Comparison of ENCODE assay signal across 17 cellular contexts in the genomic region with DNA sequence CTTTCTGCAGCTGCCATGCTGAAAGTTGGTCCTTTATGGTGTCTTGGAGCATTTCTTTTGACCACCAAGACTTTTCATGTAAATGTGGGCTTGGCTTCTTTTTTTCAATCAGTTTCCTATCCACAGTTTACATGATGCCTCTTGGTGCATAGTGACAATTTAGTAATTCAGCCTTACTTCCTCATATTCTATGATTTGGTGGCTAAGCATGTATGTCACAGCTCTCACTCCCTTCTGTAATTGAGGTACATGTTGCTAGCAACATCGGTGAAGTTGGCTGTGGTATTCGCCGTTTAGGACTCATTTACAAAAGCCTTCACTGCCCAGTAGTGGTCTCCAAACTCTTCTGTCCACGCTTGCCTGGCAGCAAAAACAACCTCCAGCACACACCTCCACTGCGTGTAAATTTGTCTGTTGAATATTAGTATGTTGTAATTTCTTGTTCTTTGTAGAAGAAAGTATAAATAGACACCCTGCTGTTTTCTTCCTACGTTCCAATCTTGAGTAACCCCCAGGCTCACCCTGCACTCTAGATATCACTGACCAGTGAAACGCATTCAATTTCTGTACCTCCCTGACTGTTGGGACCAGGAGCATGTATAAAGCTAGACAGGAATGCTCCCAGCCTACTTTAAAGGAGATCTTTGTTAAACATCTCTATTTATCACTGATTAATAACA.
DNase-seq lines count a peak whose midpoint lies in the region; ATAC-seq, FAIRE-seq and TF ChIP-seq lines count a peak whose summit lies in the region.
"Had no signal": no experiment of that assay in that cellular context is flagged by ENCODE, and none has a peak within 500 bp of the region (broad histone marks: within the 10 kb centered on the region; RNA-seq: fewer than 3 reads in every experiment).

No MANE protein-coding gene starts in this region.

- H3K18ac ChIP-seq in mesendoderm (ENCODE audit: low read length): no peak overlapping the region

- no peak overlapping the region for H3K4ac ChIP-seq in mesendoderm (ENCODE audit: low read depth, low read length)

- H3K9me3 Mint-ChIP-seq in CD8-positive, alpha-beta T cell: no peaks in the 10 kb centered on the region
- H3K9me3 Mint-ChIP-seq: GM23338 had no signal

- H4K5ac ChIP-seq in mesendoderm (ENCODE audit: low read length): no peak overlapping the region

- H2BK120ac ChIP-seq in mesendoderm (ENCODE audit: low read depth, low read length): no peak overlapping the region

- H3K79me1 ChIP-seq in mesendoderm (ENCODE audit: low read length): peaks cover 31% of the 10 kb centered on the region

- no peak for ATAC-seq in CD8-positive, alpha-beta T cell
- peak; percentile 10 for ATAC-seq in mucosa of descending colon
- ATAC-seq: GM23338 had no signal

- H2AK5ac ChIP-seq in mesendoderm (ENCODE audit: low read length): no peak overlapping the region

- no peak overlapping the region for H3K56ac ChIP-seq in mesendoderm (ENCODE audit: low read length)

- H3K4me3 Mint-ChIP-seq in CD8-positive, alpha-beta T cell: no peak overlapping the region
- H3K4me3 Mint-ChIP-seq: GM23338 had no signal

- H3K27me3 ChIP-seq in CD8-positive, alpha-beta T cell (ENCODE audit: insufficient read depth, low read length): no peaks in the 10 kb centered on the region
- no peaks in the 10 kb centered on the region for H3K27me3 ChIP-seq in mesendoderm (ENCODE audit: insufficient read depth, low read length, poor library complexity)
- H3K27me3 ChIP-seq: hepatocyte, tibial artery had no signal

- H3K4me1 ChIP-seq in CD8-positive, alpha-beta T cell (ENCODE audit: insufficient read depth, low read length): peaks cover 70% of the 10 kb centered on the region
- H3K4me1 ChIP-seq in mucosa of descending colon (ENCODE audit: low read depth) (peaks cover 35% of the 10 kb centered on the region), mesendoderm (ENCODE audit: control insufficient read depth, low read depth, low read length) (no peaks in the 10 kb centered on the region)

- no peak overlapping the region for H2BK15ac ChIP-seq in mesendoderm (replicated peaks; ENCODE audit: low read depth)

- CTCF ChIA-PET in CD8-positive, alpha-beta T cell (lab: Charles Lee): interaction anchor here (1.1 to 1.4 kb wide), 2 partner anchors 83 to 146 kb away, joined by 3 read pairs; no protein-coding TSS in a partner anchor

- no peak overlapping the region for H3K27ac ChIP-seq in CD8-positive, alpha-beta T cell (ENCODE audit: low read depth, low read length)
- no peak overlapping the region for H3K27ac ChIP-seq in mesendoderm (ENCODE audit: low read depth, low read length)
- H3K27ac ChIP-seq: hepatocyte, PC-9, tibial artery had no signal

- POLR2A ChIA-PET in CD8-positive, alpha-beta T cell (lab: Charles Lee): interaction anchor here (0.9 kb wide), 1 partner anchor 18 kb away, joined by 3 read pairs; no protein-coding TSS in a partner anchor

- peaks cover 91% of the 10 kb centered on the region for H3K4me1 Mint-ChIP-seq in CD8-positive, alpha-beta T cell (ENCODE audit: low read depth)

- intact Hi-C loops in CD8-positive, alpha-beta T cell (cut with DNase I, micrococcal nuclease): loop anchor here in 1 of 2 experiments (5.0 kb wide), 1 partner anchor 40 kb away; no protein-coding TSS in a partner anchor
- intact Hi-C loops in mucosa of descending colon (cut with DNase I, micrococcal nuclease): no loop called here

- peak; percentile 28 for FAIRE-seq in GM19239 (lab: Jason Lieb, UNC)

- peaks cover 51% of the 10 kb centered on the region for H3K36me3 Mint-ChIP-seq in CD8-positive, alpha-beta T cell

- no peak for TF ChIP-seq CTCF in CD8-positive, alpha-beta T cell (IDR thresholded peaks at IDR 0.05)
- TF ChIP-seq CTCF in mucosa of descending colon (IDR thresholded peaks at IDR 0.05): no peak

- no peak overlapping the region for H4K8ac ChIP-seq in mesendoderm (ENCODE audit: low read depth, low read length)

- H3K27me3 Mint-ChIP-seq in CD8-positive, alpha-beta T cell (ENCODE audit: low read depth): no peaks in the 10 kb centered on the region

- peak overlapping the region; percentile 70 for H3K27ac Mint-ChIP-seq in CD8-positive, alpha-beta T cell
- H3K27ac Mint-ChIP-seq: GM23338 had no signal

- H3K9me3 ChIP-seq in CD8-positive, alpha-beta T cell (ENCODE audit: low read length): no peaks in the 10 kb centered on the region
- H3K9me3 ChIP-seq in mucosa of descending colon: no peaks in the 10 kb centered on the region
- H3K9me3 ChIP-seq: tibial artery had no signal

- no peak overlapping the region for H3K23ac ChIP-seq in mesendoderm (ENCODE audit: low read length)

- no peak overlapping the region for H2BK5ac ChIP-seq in mesendoderm (ENCODE audit: low read length)

- WGBS in mesendoderm (ENCODE audit: extremely low coverage, insufficient coverage, low lambda C conversion rate): no CpG with 5 or more reads among the region's 7 CpGs

- no peaks in the 10 kb centered on the region for H3K36me3 ChIP-seq in CD8-positive, alpha-beta T cell (ENCODE audit: insufficient read depth, low read length)
- H3K36me3 ChIP-seq in mucosa of descending colon (ENCODE audit: low read depth) (no peaks in the 10 kb centered on the region), mesendoderm (ENCODE audit: control insufficient read depth, insufficient read depth, low read length) (no peaks in the 10 kb centered on the region)
- H3K36me3 ChIP-seq: tibial artery had no signal

- H3K79me2 ChIP-seq in mesendoderm (ENCODE audit: control insufficient read depth, insufficient read depth, low read length): peaks cover 29% of the 10 kb centered on the region

- DNase-seq in CD8-positive, alpha-beta T cell: no peak
- no peak for DNase-seq in GM19239 (ENCODE audit: insufficient read length, low spot score)
- DNase-seq in SIG-M5 (lab: John Stamatoyannopoulos, UW): peak; percentile 36
- DNase-seq in mucosa of descending colon: no peak
- no peak for DNase-seq in C1 segment of cervical spinal cord (lab: John Stamatoyannopoulos, UW)
- DNase-seq in stimulated activated CD4-positive, alpha-beta T cell treated with anti-CD3 and anti-CD28 coated beads, Interleukin-2, amount 100 ng/mL, for 24 hours: no peak
- DNase-seq in NCI-H1930 (lab: John Stamatoyannopoulos, UW): no peak
- no peak for DNase-seq in mesendoderm
- DNase-seq: cerebellar nuclear complex, erythroblast, NCI-H2171 treated with DMSO at 0.1 percent for 48 hours, nucleus accumbens, PC-9, T1000, tibial artery had no signal

- no peak overlapping the region for H3K9ac ChIP-seq in mesendoderm (ENCODE audit: low read length)

- H3K4me3 ChIP-seq in CD8-positive, alpha-beta T cell (ENCODE audit: low read depth, low read length): no peak overlapping the region
- H3K4me3 ChIP-seq in mucosa of descending colon (no peak overlapping the region), mesendoderm (ENCODE audit: low read length) (no peak overlapping the region)
- H3K4me3 ChIP-seq: GM23338, hepatocyte, PC-9, tibial artery had no signal

- H3K4me2 ChIP-seq in mesendoderm (ENCODE audit: low read length): no peak overlapping the region
- H3K4me2 ChIP-seq: GM23338, hepatocyte, PC-9 had no signal
